In genomic region chr19:1408300-1409203, GRCh38 we compare ENCODE assay signal across 1 cellular context.
TF ChIP-seq lines count a peak whose summit lies in the region.

No MANE protein-coding gene starts in this region.

TF ChIP-seq in HepG2, 621 proteins besides CTCF, POLR2A, EP300 and RAD21 (continues in another document):
- TF ChIP-seq HMGXB4 (CRISPR knock-in tag; IDR thresholded peaks at IDR 0.05; ENCODE audit: borderline replicate concordance in 1 of 2, low read depth in 1 of 2) (peak in 1 of 2 experiments; percentile 61), ZNF501 (CRISPR knock-in tag; IDR thresholded peaks at IDR 0.05) (no peak), ZNF713 (CRISPR knock-in tag; IDR thresholded peaks at IDR 0.05) (no peak), REPIN1 (CRISPR knock-in tag; IDR thresholded peaks at IDR 0.05; ENCODE audit: borderline replicate concordance, low read depth) (no peak), SRY (CRISPR knock-in tag; IDR thresholded peaks at IDR 0.05) (peak; percentile 68; the same call in 1 of the 2 replicates), ZNF362 (CRISPR knock-in tag; IDR thresholded peaks at IDR 0.05; ENCODE audit: borderline replicate concordance) (no peak), STAT5B (CRISPR knock-in tag; IDR thresholded peaks at IDR 0.05) (no peak), ZNF549 (CRISPR knock-in tag; IDR thresholded peaks at IDR 0.05) (no peak), ZNF512B (CRISPR knock-in tag; IDR thresholded peaks at IDR 0.05; ENCODE audit: borderline replicate concordance) (no peak), ZNF597 (CRISPR knock-in tag; IDR thresholded peaks at IDR 0.05) (no peak), ISL2 (CRISPR knock-in tag; IDR thresholded peaks at IDR 0.05) (no peak), ZFP37 (CRISPR knock-in tag; IDR thresholded peaks at IDR 0.05; ENCODE audit: borderline replicate concordance) (no peak), ZFYVE20 (CRISPR knock-in tag; IDR thresholded peaks at IDR 0.05; ENCODE audit: borderline replicate concordance, low read depth) (no peak), ZNF720 (CRISPR knock-in tag; IDR thresholded peaks at IDR 0.05) (no peak), POGK (CRISPR knock-in tag; conservative IDR thresholded peaks at IDR 0.05) (no peak), HDAC1 (CRISPR knock-in tag; IDR thresholded peaks at IDR 0.05) (0 out of 2 replicates have a peak, but pooled peaks have one; percentile 27), ZNF747 (CRISPR knock-in tag; IDR thresholded peaks at IDR 0.05; ENCODE audit: borderline replicate concordance) (no peak), CREB1 (IDR thresholded peaks at IDR 0.05) (no peak), CREB1 (CRISPR knock-in tag; IDR thresholded peaks at IDR 0.05) (no peak), ZNF782 (CRISPR knock-in tag; IDR thresholded peaks at IDR 0.05; ENCODE audit: borderline replicate concordance) (no peak), ZNF18 (CRISPR knock-in tag; IDR thresholded peaks at IDR 0.05; ENCODE audit: insufficient replicate concordance) (peak; percentile 26), ATF7 (IDR thresholded peaks at IDR 0.05) (no peak), ATF7 (CRISPR knock-in tag; IDR thresholded peaks at IDR 0.05) (no peak), ZNF333 (CRISPR knock-in tag; IDR thresholded peaks at IDR 0.05; ENCODE audit: borderline replicate concordance) (peak; percentile 39; the same call in 1 of the 2 replicates), SOX6 (IDR thresholded peaks at IDR 0.05) (no peak), SOX6 (CRISPR knock-in tag; IDR thresholded peaks at IDR 0.05) (peak; percentile 12; the same call in 1 of the 2 replicates), TOE1 (CRISPR knock-in tag; IDR thresholded peaks at IDR 0.05) (no peak), HMG20A (CRISPR knock-in tag; IDR thresholded peaks at IDR 0.05; ENCODE audit: borderline replicate concordance) (no peak), CHCHD3 (CRISPR knock-in tag; IDR thresholded peaks at IDR 0.05) (no peak), HNF4G (IDR thresholded peaks at IDR 0.05; ENCODE audit: borderline replicate concordance, low read depth, low read length) (no peak), HNF4G (CRISPR knock-in tag; IDR thresholded peaks at IDR 0.05; ENCODE audit: borderline replicate concordance, low read depth) (no peak), CENPX (CRISPR knock-in tag; IDR thresholded peaks at IDR 0.05) (no peak), YEATS2 (CRISPR knock-in tag; IDR thresholded peaks at IDR 0.05; ENCODE audit: borderline replicate concordance) (no peak), SAFB2 (CRISPR knock-in tag; IDR thresholded peaks at IDR 0.05; ENCODE audit: borderline replicate concordance, low read depth) (no peak), U2AF2 (IDR thresholded peaks at IDR 0.05; ENCODE audit: low read depth, low read length) (no peak), ZNF235 (CRISPR knock-in tag; IDR thresholded peaks at IDR 0.05; ENCODE audit: borderline replicate concordance) (no peak), U2AF1 (optimal IDR thresholded peaks at IDR 0.05; ENCODE audit: low read depth, low read length) (no peak), FOXA3 (CRISPR knock-in tag; IDR thresholded peaks at IDR 0.05) (0 out of 2 replicates have a peak, but pooled peaks have one; percentile 18), ZNF230 (CRISPR knock-in tag; IDR thresholded peaks at IDR 0.05) (no peak), RFXAP (CRISPR knock-in tag; IDR thresholded peaks at IDR 0.05; ENCODE audit: borderline replicate concordance) (no peak), ZNF7 (CRISPR knock-in tag; IDR thresholded peaks at IDR 0.05) (no peak), AGO2 (optimal IDR thresholded peaks at IDR 0.05; ENCODE audit: low read depth, low read length) (peak; percentile 66), ZNF510 (CRISPR knock-in tag; IDR thresholded peaks at IDR 0.05; ENCODE audit: low read depth) (no peak), SMARCE1 (IDR thresholded peaks at IDR 0.05; ENCODE audit: borderline replicate concordance) (no peak), PLSCR1 (CRISPR knock-in tag; IDR thresholded peaks at IDR 0.05; ENCODE audit: borderline replicate concordance) (no peak), ZSCAN29 (CRISPR knock-in tag; conservative IDR thresholded peaks at IDR 0.05) (no peak)
- TF ChIP-seq, protein P1, sequence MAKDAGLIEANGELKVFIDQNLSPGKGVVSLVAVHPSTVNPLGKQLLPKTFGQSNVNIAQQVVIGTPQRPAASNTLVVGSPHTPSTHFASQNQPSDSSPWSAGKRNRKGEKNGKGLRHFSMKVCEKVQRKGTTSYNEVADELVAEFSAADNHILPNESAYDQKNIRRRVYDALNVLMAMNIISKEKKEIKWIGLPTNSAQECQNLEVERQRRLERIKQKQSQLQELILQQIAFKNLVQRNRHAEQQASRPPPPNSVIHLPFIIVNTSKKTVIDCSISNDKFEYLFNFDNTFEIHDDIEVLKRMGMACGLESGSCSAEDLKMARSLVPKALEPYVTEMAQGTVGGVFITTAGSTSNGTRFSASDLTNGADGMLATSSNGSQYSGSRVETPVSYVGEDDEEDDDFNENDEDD (CRISPR knock-in tag; IDR thresholded peaks at IDR 0.05; ENCODE audit: borderline replicate concordance), result peak; percentile 50; the same call in 1 of the 2 replicates
- TF ChIP-seq, protein P2, sequence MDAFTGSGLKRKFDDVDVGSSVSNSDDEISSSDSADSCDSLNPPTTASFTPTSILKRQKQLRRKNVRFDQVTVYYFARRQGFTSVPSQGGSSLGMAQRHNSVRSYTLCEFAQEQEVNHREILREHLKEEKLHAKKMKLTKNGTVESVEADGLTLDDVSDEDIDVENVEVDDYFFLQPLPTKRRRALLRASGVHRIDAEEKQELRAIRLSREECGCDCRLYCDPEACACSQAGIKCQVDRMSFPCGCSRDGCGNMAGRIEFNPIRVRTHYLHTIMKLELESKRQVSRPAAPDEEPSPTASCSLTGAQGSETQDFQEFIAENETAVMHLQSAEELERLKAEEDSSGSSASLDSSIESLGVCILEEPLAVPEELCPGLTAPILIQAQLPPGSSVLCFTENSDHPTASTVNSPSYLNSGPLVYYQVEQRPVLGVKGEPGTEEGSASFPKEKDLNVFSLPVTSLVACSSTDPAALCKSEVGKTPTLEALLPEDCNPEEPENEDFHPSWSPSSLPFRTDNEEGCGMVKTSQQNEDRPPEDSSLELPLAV (CRISPR knock-in tag; conservative IDR thresholded peaks at IDR 0.05; ENCODE audit: low read depth), result no peak
- TF ChIP-seq, protein P3, sequence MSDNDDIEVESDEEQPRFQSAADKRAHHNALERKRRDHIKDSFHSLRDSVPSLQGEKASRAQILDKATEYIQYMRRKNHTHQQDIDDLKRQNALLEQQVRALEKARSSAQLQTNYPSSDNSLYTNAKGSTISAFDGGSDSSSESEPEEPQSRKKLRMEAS (IDR thresholded peaks at IDR 0.05), result peak; percentile 68
- TF ChIP-seq, protein P4, sequence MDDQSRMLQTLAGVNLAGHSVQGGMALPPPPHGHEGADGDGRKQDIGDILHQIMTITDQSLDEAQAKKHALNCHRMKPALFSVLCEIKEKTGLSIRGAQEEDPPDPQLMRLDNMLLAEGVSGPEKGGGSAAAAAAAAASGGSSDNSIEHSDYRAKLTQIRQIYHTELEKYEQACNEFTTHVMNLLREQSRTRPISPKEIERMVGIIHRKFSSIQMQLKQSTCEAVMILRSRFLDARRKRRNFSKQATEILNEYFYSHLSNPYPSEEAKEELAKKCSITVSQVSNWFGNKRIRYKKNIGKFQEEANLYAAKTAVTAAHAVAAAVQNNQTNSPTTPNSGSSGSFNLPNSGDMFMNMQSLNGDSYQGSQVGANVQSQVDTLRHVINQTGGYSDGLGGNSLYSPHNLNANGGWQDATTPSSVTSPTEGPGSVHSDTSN (CRISPR knock-in tag; IDR thresholded peaks at IDR 0.05; ENCODE audit: borderline replicate concordance), result no peak
- TF ChIP-seq, protein P5, sequence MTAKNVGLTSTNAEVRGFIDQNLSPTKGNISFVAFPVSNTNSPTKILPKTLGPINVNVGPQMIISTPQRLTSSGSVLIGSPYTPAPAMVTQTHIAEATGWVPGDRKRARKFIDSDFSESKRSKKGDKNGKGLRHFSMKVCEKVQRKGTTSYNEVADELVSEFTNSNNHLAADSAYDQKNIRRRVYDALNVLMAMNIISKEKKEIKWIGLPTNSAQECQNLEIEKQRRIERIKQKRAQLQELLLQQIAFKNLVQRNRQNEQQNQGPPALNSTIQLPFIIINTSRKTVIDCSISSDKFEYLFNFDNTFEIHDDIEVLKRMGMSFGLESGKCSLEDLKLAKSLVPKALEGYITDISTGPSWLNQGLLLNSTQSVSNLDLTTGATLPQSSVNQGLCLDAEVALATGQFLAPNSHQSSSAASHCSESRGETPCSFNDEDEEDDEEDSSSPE (CRISPR knock-in tag; IDR thresholded peaks at IDR 0.05), result peak; percentile 55
- TF ChIP-seq, protein P6, sequence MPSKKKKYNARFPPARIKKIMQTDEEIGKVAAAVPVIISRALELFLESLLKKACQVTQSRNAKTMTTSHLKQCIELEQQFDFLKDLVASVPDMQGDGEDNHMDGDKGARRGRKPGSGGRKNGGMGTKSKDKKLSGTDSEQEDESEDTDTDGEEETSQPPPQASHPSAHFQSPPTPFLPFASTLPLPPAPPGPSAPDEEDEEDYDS (CRISPR knock-in tag; IDR thresholded peaks at IDR 0.05), result no peak
